ENCODE assay signal across 8 cellular contexts in the genomic region with DNA sequence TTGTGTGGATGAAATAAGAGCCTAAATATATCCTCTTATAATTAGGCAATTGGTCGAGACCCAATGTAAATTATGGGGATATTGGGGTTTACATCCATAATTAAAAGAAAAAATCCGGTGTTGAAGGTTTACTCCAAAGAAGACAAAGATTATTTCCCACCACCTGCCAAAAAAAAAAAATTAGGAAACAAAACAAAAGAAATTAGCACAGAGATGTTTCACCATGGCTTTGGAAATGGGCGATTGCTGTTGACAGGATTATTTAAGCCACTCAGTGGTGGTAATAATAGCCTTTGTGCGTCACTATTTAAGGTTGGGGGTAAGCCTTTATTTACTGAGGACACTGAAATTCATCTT. TPM values are rescaled to one million over a fixed set of nuclear protein-coding genes. Genes with fewer than 3 reads are reported as not detected.
DNase-seq lines count a peak whose midpoint lies in the region; ATAC-seq and TF ChIP-seq lines count a peak whose summit lies in the region.

No MANE protein-coding gene starts in this region.

- peak overlapping the region; percentile 76 for H3K27ac ChIP-seq in PC-9
- H3K27ac ChIP-seq in esophagus (ENCODE audit: low read depth in 2 of 2, low read length in 1 of 2), result peak overlapping the region in 1 of 2 donors; percentile 95
- peak overlapping the region; percentile 89 to 92 for H3K27ac ChIP-seq in prostate gland

- 33 to 35% methylated on average over 4 of the region's 4 CpGs for WGBS in esophagus, 2 donors
- WGBS in prostate gland, result 27% methylated on average over 4 of the region's 4 CpGs

- no peaks in the 10 kb centered on the region for H3K27me3 ChIP-seq in PC-9 (ENCODE audit: insufficient read depth, low read depth)
- H3K27me3 ChIP-seq in esophagus (ENCODE audit: control insufficient read depth in 1 of 2, insufficient read depth in 2 of 2, low read length in 2 of 2), result no peaks in the 10 kb centered on the region
- no peaks in the 10 kb centered on the region for H3K27me3 ChIP-seq in prostate gland (replicated peaks; ENCODE audit: insufficient read depth)

- intact Hi-C loops in PC-9 (cut with micrococcal nuclease; ENCODE audit: unreplicated experiment), result loop anchor here (1.0 kb wide), 2 partner anchors 16 to 46 kb away; a partner anchor contains a TSS
- intact Hi-C loops in prostate gland (cut with DNase I), result loop anchor here (1.0 to 10.0 kb wide), 2 partner anchors 16 to 631 kb away; no protein-coding TSS in a partner anchor

- H2AFZ ChIP-seq in PC-9, result peak overlapping the region; percentile 77

- DNase-seq in GM10248 (ENCODE audit: extremely low spot score) (peak; percentile 19), PC-9 (no peak), prostate gland (ENCODE audit: low spot score) (no peak), superior temporal gyrus (ENCODE audit: extremely low spot score) (no peak), cortex of kidney (lab: John Stamatoyannopoulos, UW) (no peak)

- BruUV-seq in PC-9 (replicated peaks; lab: Mats Ljungman, UMichigan), result TSS peak; percentile 94

- H3K4me3 ChIP-seq in PC-9 (peak overlapping the region; percentile 59; the same call in 1 of the 2 replicates), esophagus (ENCODE audit: low read depth in 1 of 2, low read length in 2 of 2) (peak overlapping the region; percentile 66 to 89), prostate gland (peak overlapping the region; percentile 90 to 94)

- CTCF ChIA-PET in GM10248 (lab: Yijun Ruan, JAX), result interaction anchor here (1.3 to 2.9 kb wide), 5 partner anchors 11 to 299 kb away, joined by 3 to 10 read pairs (median 5); a partner anchor contains a TSS
- CTCF ChIA-PET in PC-9 (lab: Charles Lee), result interaction anchor here (0.7 to 1.0 kb wide), 2 partner anchors 13 to 16 kb away, joined by 4 read pairs; a partner anchor contains a TSS

- peaks cover 22% of the 10 kb centered on the region for H3F3A ChIP-seq in PC-9 (ENCODE audit: insufficient read depth, low read depth)

- no peaks in the 10 kb centered on the region for H4K20me1 ChIP-seq in PC-9 (ENCODE audit: insufficient read depth)

- H3K36me3 ChIP-seq in PC-9 (ENCODE audit: low read depth) (no peaks in the 10 kb centered on the region), esophagus (ENCODE audit: control insufficient read depth in 2 of 2, insufficient read depth in 2 of 2, low read length in 1 of 2) (no peaks in the 10 kb centered on the region), prostate gland (no peaks in the 10 kb centered on the region)

- H3K9me3 ChIP-seq in PC-9 (ENCODE audit: insufficient read depth, low read depth) (no peaks in the 10 kb centered on the region), esophagus (ENCODE audit: control insufficient read depth in 2 of 2, insufficient read depth in 1 of 2, low read depth in 1 of 2, low read length in 1 of 2) (no peaks in the 10 kb centered on the region), prostate gland (no peaks in the 10 kb centered on the region)

- H3K4me2 ChIP-seq in PC-9, result peak overlapping the region; percentile 81

- no peaks in the 10 kb centered on the region for H3K9me2 ChIP-seq in PC-9 (ENCODE audit: insufficient read depth)

- TF ChIP-seq POLR2A in prostate gland (IDR thresholded peaks at IDR 0.05), result no peak

- POLR2A ChIA-PET in GM10248 (lab: Yijun Ruan, JAX) (interaction anchor here (0.6 to 2.1 kb wide), 6 partner anchors 17 to 108 kb away, joined by 3 to 15 read pairs (median 4); a partner anchor contains a TSS), PC-9 (lab: Charles Lee; ENCODE audit: unreplicated experiment) (interaction anchor here (0.5 to 1.5 kb wide), 3 partner anchors 21 to 48 kb away, joined by 3 to 18 read pairs (median 5); a partner anchor contains a TSS)

- peaks cover 18% of the 10 kb centered on the region for H3K4me1 ChIP-seq in PC-9 (replicated peaks; ENCODE audit: insufficient read depth)
- no peaks in the 10 kb centered on the region for H3K4me1 ChIP-seq in esophagus (ENCODE audit: control insufficient read depth in 2 of 2, insufficient read depth in 2 of 2, low read length in 1 of 2)
- no peaks in the 10 kb centered on the region for H3K4me1 ChIP-seq in prostate gland (replicated peaks)

- no peak for ATAC-seq in GM21526 (IDR thresholded peaks at IDR 0.05; ENCODE audit: low FRiP score, unreplicated experiment)
- ATAC-seq in HG02798 (IDR thresholded peaks at IDR 0.05; ENCODE audit: poor library complexity, unreplicated experiment), result no peak

- H3K79me2 ChIP-seq in PC-9 (ENCODE audit: low read depth), result peaks cover 33% of the 10 kb centered on the region

- no peak for TF ChIP-seq CTCF in GM10248 (IDR thresholded peaks at IDR 0.05; ENCODE audit: control extremely low read depth, extremely low read depth, low read depth, missing control alignments)
- no peak for TF ChIP-seq CTCF in PC-9 (conservative IDR thresholded peaks at IDR 0.05)
- TF ChIP-seq CTCF in prostate gland (IDR thresholded peaks at IDR 0.05), result no peak

RNA-seq across cellular contexts. Expression of a gene that starts 0.6 kb away (rescaled TPM):
- 12.5 and 16.7 TPM in 2 replicates for total RNA-seq in PC-9 (2021)
- 10 to 100 TPM; 14.7 to 16.2 TPM for polyA plus RNA-seq in esophagus
- 10 to 100 TPM in 1 of 2 donors, 1 to 10 TPM in 1; 6.5 to 13.6 TPM for total RNA-seq in prostate gland

RNA-seq across cellular contexts. Expression of a gene that starts 16.0 kb away (rescaled TPM):
- total RNA-seq in PC-9 (2021) (39.6 and 47.1 TPM in 2 replicates), prostate gland (10 to 100 TPM; 36.2 to 48.0 TPM)
- polyA plus RNA-seq in esophagus, result 10 to 100 TPM in 1 of 2 donors, 1 to 10 TPM in 1; 6.2 to 14.5 TPM

RNA-seq across cellular contexts. Expression of a gene that starts 46.4 kb away (rescaled TPM):
- total RNA-seq in PC-9 (2021) (40.4 and 49.2 TPM in 2 replicates), prostate gland (10 to 100 TPM; 92.8 to 93.8 TPM)
- polyA plus RNA-seq in esophagus, result 1 to 10 TPM; 4.5 to 5.8 TPM

RNA-seq across cellular contexts. Expression of a gene that starts 46.6 kb away (rescaled TPM):
- 37.0 and 49.3 TPM in 2 replicates for total RNA-seq in PC-9 (2021)
- 10 to 100 TPM; 18.1 to 24.6 TPM for polyA plus RNA-seq in esophagus
- total RNA-seq in prostate gland, result 10 to 100 TPM; 28.7 to 36.9 TPM
